Comparison of ENCODE assay signal across 10 cellular contexts in the genomic region with DNA sequence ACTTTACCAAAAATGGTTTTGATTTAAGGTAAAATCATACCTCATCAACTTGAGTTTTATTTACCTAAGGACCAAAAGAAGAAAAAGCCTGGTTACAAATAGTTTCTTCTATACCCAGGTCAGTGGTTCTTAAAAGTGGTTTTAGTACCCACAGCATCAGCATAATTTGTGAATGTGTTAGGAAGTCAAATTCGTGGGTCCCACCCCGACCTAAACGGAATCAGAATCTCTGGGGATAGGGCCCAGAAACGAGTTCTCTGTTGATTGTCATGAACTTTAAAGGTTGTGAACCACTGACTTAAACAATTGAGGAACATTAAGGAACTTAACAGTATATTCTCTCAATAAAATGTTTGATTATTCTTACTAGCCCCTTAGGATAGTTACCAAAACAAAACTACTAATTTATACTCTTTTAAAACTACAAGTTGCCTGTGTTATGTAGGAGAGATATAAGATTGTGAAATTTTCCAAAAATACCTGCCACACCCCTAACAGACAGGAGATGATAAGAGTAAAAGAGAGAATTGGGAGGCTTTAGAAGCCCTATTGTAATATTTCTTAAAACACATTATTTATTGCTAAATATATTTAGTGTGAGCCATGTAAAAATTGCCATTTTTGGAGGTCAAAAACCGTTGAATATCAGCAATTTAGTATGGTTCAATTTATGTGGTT. TPM values are rescaled to one million over a fixed set of nuclear protein-coding genes. Genes with fewer than 3 reads are reported as not detected.
DNase-seq lines count a peak whose midpoint lies in the region; ATAC-seq and TF ChIP-seq lines count a peak whose summit lies in the region.
"Had no signal": no experiment of that assay in that cellular context is flagged by ENCODE, and none has a peak within 500 bp of the region (broad histone marks: within the 10 kb centered on the region; RNA-seq: fewer than 3 reads in every experiment).

No MANE protein-coding gene starts in this region.

- intact Hi-C loops in PC-3 (cut with micrococcal nuclease) = loop anchor here (1.0 to 10.0 kb wide), 4 partner anchors 25 to 412 kb away; no protein-coding TSS in a partner anchor

- H3K27ac ChIP-seq in PC-3 (ENCODE audit: low read length) (peak overlapping the region; percentile 87; the same call in 1 of the 2 replicates), neural progenitor cell (no peak overlapping the region)

- H3K27ac Mint-ChIP-seq in neural progenitor cell = peak overlapping the region; percentile 98

- no peaks in the 10 kb centered on the region for H4K20me1 ChIP-seq in PC-3 (ENCODE audit: low read length)
- H4K20me1 ChIP-seq in neural progenitor cell (ENCODE audit: low read depth) = no peaks in the 10 kb centered on the region

- H3K9me3 Mint-ChIP-seq in neural progenitor cell = no peaks in the 10 kb centered on the region

- H3K9me3 ChIP-seq in PC-3 (ENCODE audit: low read length) (no peaks in the 10 kb centered on the region), neural progenitor cell (ENCODE audit: low read depth) (no peaks in the 10 kb centered on the region)

- H3K4me2 ChIP-seq in PC-3 (ENCODE audit: low read length) (peak overlapping the region; percentile 87), neural progenitor cell (peak overlapping the region; percentile 87)

- CTCF ChIA-PET in AG04449 (lab: Yijun Ruan, JAX) = interaction anchor here (3.1 kb wide), 1 partner anchor 22 kb away, joined by 13 read pairs; no protein-coding TSS in a partner anchor
- CTCF ChIA-PET in PC-3 (lab: Charles Lee) = no interaction called here

- H3K36me3 ChIP-seq in PC-3 (ENCODE audit: low read depth, low read length) (no peaks in the 10 kb centered on the region), neural progenitor cell (no peaks in the 10 kb centered on the region)

- H3K27me3 ChIP-seq in PC-3 (ENCODE audit: low read length) = no peaks in the 10 kb centered on the region
- H3K27me3 ChIP-seq in neural progenitor cell = no peaks in the 10 kb centered on the region

- no TSS peak for BruUV-seq in PC-3 (replicated peaks; lab: Mats Ljungman, UMichigan)

- DNase-seq in AG04449 (ENCODE audit: low read depth, low spot score) = no peak
- DNase-seq in PC-3 = peak; percentile 10
- peak; percentile 63 to 70 for DNase-seq in erythroblast (lab: John Stamatoyannopoulos, UW)
- no peak for DNase-seq in neural progenitor cell (ENCODE audit: low spot score)
- DNase-seq in KG1 (lab: John Stamatoyannopoulos, UW) = no peak
- DNase-seq in islet precursor cell = no peak
- no peak for DNase-seq in activated gamma-delta T cell treated with Interleukin-2 at 50 U/mL for 16 hours
- DNase-seq in HCEC 1CT = no peak
- DNase-seq: activated T-cell treated with anti-CD3 and anti-CD28 coated beads, Interleukin-2, amount 50 U/mL, for 1 hour; trophoblast cell had no signal

- H3K36me3 Mint-ChIP-seq in neural progenitor cell = no peaks in the 10 kb centered on the region

- H3F3A ChIP-seq in PC-3 (ENCODE audit: low read length, unreplicated experiment) (no peaks in the 10 kb centered on the region), neural progenitor cell (ENCODE audit: low read depth) (peaks cover 15% of the 10 kb centered on the region)

- H3K4me3 ChIP-seq in AG04449 (ENCODE audit: low read depth, low read length) = peak overlapping the region; percentile 88
- H3K4me3 ChIP-seq in PC-3 (ENCODE audit: low read length) = peak overlapping the region; percentile 82
- peak overlapping the region; percentile 62 for H3K4me3 ChIP-seq in neural progenitor cell

- H3K4me3 Mint-ChIP-seq in neural progenitor cell = peak overlapping the region; percentile 96

- H3K9ac ChIP-seq in PC-3 (ENCODE audit: low read length) (peak overlapping the region; percentile 93), neural progenitor cell (no peak overlapping the region)

- H3K79me2 ChIP-seq in PC-3 (ENCODE audit: low read length) (peaks cover 27% of the 10 kb centered on the region), neural progenitor cell (ENCODE audit: low read depth) (peaks cover 24% of the 10 kb centered on the region)

- no peak for TF ChIP-seq POLR2A in erythroblast (IDR thresholded peaks at IDR 0.05; ENCODE audit: low read length)

- H3K9me2 ChIP-seq in PC-3 (replicated peaks; ENCODE audit: low read length) = no peaks in the 10 kb centered on the region

- POLR2A ChIA-PET in AG04449 (lab: Yijun Ruan, JAX) (interaction anchor here (0.7 kb wide), 1 partner anchor 589 kb away, joined by 4 read pairs; no protein-coding TSS in a partner anchor), PC-3 (lab: Charles Lee; ENCODE audit: unreplicated experiment) (no interaction called here)

- TF ChIP-seq CTCF in AG04449 (IDR thresholded peaks at IDR 0.05; ENCODE audit: insufficient read depth, low read length, missing control alignments) (no peak), PC-3 (conservative IDR thresholded peaks at IDR 0.05; ENCODE audit: low read depth, low read length) (no peak), neural progenitor cell (IDR thresholded peaks at IDR 0.05) (no peak)

- H3K27me3 Mint-ChIP-seq in neural progenitor cell (ENCODE audit: insufficient read depth, low read depth) = no peaks in the 10 kb centered on the region

- H3K4me1 Mint-ChIP-seq in neural progenitor cell = peaks cover 10% of the 10 kb centered on the region

- H2AFZ ChIP-seq in PC-3 (ENCODE audit: low read length) = no peak overlapping the region
- peak overlapping the region; percentile 96 for H2AFZ ChIP-seq in neural progenitor cell (replicated peaks)

- no peak for ATAC-seq in PC-3

- H3K4me1 ChIP-seq in PC-3 (ENCODE audit: insufficient read depth, low read length) (peaks cover 15% of the 10 kb centered on the region; the same call in 1 of the 2 replicates), neural progenitor cell (peaks cover 32% of the 10 kb centered on the region)

RNA-seq across cellular contexts. Expression of gene SLC25A21, which starts 0.7 kb away (rescaled TPM):
- total RNA-seq in PC-3 (2014; rRNA removed) = 0.87 and 1.0 TPM in 2 replicates
- total RNA-seq in neural progenitor cell (ENCODE audit: low replicate concordance) = 5.3 and 6.4 TPM in 2 replicates

RNA-seq across cellular contexts. Expression of gene MIPOL1, which starts 24.7 kb away (rescaled TPM):
- total RNA-seq in PC-3 (2014; rRNA removed) = 14.2 and 22.5 TPM in 2 replicates
- 13.8 and 18.4 TPM in 2 replicates for total RNA-seq in neural progenitor cell (ENCODE audit: low replicate concordance)

Comparison
In these comparisons a context has a peak if more than half of its experiments do, and no peak if none do; other contexts are left out.
1. DNase-seq: peak in PC-3 (single experiment) and erythroblast (2 of 2); none in AG04449 (single experiment), neural progenitor cell (single experiment), KG1 (single experiment), islet precursor cell (single experiment), activated gamma-delta T cell treated with Interleukin-2 at 50 U/mL for 16 hours (single experiment) and HCEC 1CT (single experiment).
2. Peak in every context shown above with its lines, with median percentiles within 50 percentile points of each other: H3K4me3 ChIP-seq.